In genomic region chr4:132479543-132479942, GRCh38 we compare ENCODE assay signal across 1 cellular context.
TF ChIP-seq lines count a peak whose summit lies in the region.

No MANE protein-coding gene starts in this region.

TF ChIP-seq in SK-N-SH, 30 proteins besides CTCF, POLR2A, EP300 and RAD21 (continued from another document):
- no peak for TF ChIP-seq REST (IDR thresholded peaks at IDR 0.05; ENCODE audit: low read depth, low read length)
- TF ChIP-seq, protein P1, sequence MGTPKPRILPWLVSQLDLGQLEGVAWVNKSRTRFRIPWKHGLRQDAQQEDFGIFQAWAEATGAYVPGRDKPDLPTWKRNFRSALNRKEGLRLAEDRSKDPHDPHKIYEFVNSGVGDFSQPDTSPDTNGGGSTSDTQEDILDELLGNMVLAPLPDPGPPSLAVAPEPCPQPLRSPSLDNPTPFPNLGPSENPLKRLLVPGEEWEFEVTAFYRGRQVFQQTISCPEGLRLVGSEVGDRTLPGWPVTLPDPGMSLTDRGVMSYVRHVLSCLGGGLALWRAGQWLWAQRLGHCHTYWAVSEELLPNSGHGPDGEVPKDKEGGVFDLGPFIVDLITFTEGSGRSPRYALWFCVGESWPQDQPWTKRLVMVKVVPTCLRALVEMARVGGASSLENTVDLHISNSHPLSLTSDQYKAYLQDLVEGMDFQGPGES (IDR thresholded peaks at IDR 0.05; ENCODE audit: low read depth, low read length) = no peak
- TF ChIP-seq, protein P2, sequence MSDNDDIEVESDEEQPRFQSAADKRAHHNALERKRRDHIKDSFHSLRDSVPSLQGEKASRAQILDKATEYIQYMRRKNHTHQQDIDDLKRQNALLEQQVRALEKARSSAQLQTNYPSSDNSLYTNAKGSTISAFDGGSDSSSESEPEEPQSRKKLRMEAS (IDR thresholded peaks at IDR 0.05; ENCODE audit: low read depth) = no peak
- TF ChIP-seq CHD2 (IDR thresholded peaks at IDR 0.05; ENCODE audit: low read length, partially characterized antibody) = no peak
